In genomic region chr3:13863929-13864595, GRCh38 we compare ENCODE assay signal across 20 cellular contexts. TPM values are rescaled to one million over a fixed set of nuclear protein-coding genes. Genes with fewer than 3 reads are reported as not detected.
"Had no signal": no experiment of that assay in that cellular context is flagged by ENCODE, and none has a peak within 500 bp of the region (broad histone marks: within the 10 kb centered on the region; RNA-seq: fewer than 3 reads in every experiment).

No MANE protein-coding gene starts in this region.

- H3K27me3 ChIP-seq: foreskin keratinocyte had no signal

- H3K27me3 Mint-ChIP-seq: activated naive CD4-positive, alpha-beta T cell treated with anti-CD3 and anti-CD28 coated beads, Interleukin-2, amount 50 U/mL, for 24 hours had no signal

- ATAC-seq: activated CD4-positive, CD25-positive, alpha-beta regulatory T cell treated with anti-CD3 and anti-CD28 coated beads, Interleukin-2, amount 50 U/mL, for 24 hours; foreskin keratinocyte; left colon had no signal

- H3K9me3 ChIP-seq: tibial artery had no signal

- H3K4me3 ChIP-seq: tibial artery had no signal

- H3K36me3 Mint-ChIP-seq: immature natural killer cell had no signal

- DNase-seq: activated CD4-positive, alpha-beta T cell treated with anti-CD3 and anti-CD28 coated beads, Interleukin-2, amount 50 U/mL, for 4 hours; activated T-cell treated with anti-CD3 and anti-CD28 coated beads, Interleukin-2, amount 50 U/mL, for 1 hour; amniotic stem cell; caudate nucleus; cortex of kidney; effector CD8-positive, alpha-beta T cell; foreskin keratinocyte; glutamatergic neuron; immature natural killer cell; left colon; mammary epithelial cell; stimulated activated CD4-positive, alpha-beta T cell treated with anti-CD3 and anti-CD28 coated beads, Interleukin-15, amount 100 ng/mL, for 24 hours; stimulated activated CD4-positive, alpha-beta T cell treated with anti-CD3 and anti-CD28 coated beads, Interleukin-4, amount 100 ng/mL, for 24 hours; stimulated activated naive CD4-positive, alpha-beta T cell; SW 1271; T1000; tibial artery had no signal

- H3K27ac Mint-ChIP-seq: immature natural killer cell had no signal

- H3K27ac ChIP-seq: foreskin keratinocyte, tibial artery had no signal

- H3K4me1 ChIP-seq: tibial artery had no signal

- H3K36me3 ChIP-seq: tibial artery had no signal

- H3K4me3 Mint-ChIP-seq: activated naive CD4-positive, alpha-beta T cell treated with anti-CD3 and anti-CD28 coated beads, Interleukin-2, amount 50 U/mL, for 24 hours; immature natural killer cell had no signal

- H3K9me3 Mint-ChIP-seq: activated naive CD4-positive, alpha-beta T cell treated with anti-CD3 and anti-CD28 coated beads, Interleukin-2, amount 50 U/mL, for 24 hours; immature natural killer cell had no signal

RNA-seq across cellular contexts. Expression of gene WNT7A, which starts 15.8 kb away (rescaled TPM):
- total RNA-seq: left colon, skeletal muscle tissue had no signal
- polyA plus RNA-seq: immature natural killer cell had no signal
